Comparison of ENCODE assay signal across 14 cellular contexts in genomic region chr4:3630934-3631585, GRCh38.
"Had no signal": no experiment of that assay in that cellular context is flagged by ENCODE, and none has a peak within 500 bp of the region (broad histone marks: within the 10 kb centered on the region; RNA-seq: fewer than 3 reads in every experiment).

No MANE protein-coding gene starts in this region.

- H3K9me3 Mint-ChIP-seq: activated naive CD8-positive, alpha-beta T cell treated with anti-CD3 and anti-CD28 coated beads for 36 hours had no signal

- H3K27me3 ChIP-seq: body of pancreas, SJSA1, thyroid gland had no signal

- H3K27ac ChIP-seq: body of pancreas, SJSA1, thyroid gland, WERI-Rb-1 had no signal

- H3K4me3 ChIP-seq: body of pancreas, SJSA1, smooth muscle cell, thyroid gland had no signal

- H3K36me3 ChIP-seq: SJSA1, thyroid gland, WERI-Rb-1 had no signal

- H3K36me3 Mint-ChIP-seq: activated naive CD8-positive, alpha-beta T cell treated with anti-CD3 and anti-CD28 coated beads for 36 hours had no signal

- H3K4me1 ChIP-seq: body of pancreas, SJSA1, thyroid gland had no signal

- H3K27ac Mint-ChIP-seq: activated naive CD8-positive, alpha-beta T cell treated with anti-CD3 and anti-CD28 coated beads for 36 hours; stimulated activated naive B cell treated with anti-CD40 and anti-IgM and Interleukin-4, amounts not matched to agents 10 μg/mL and 1 μg/mL and 100 μg/mL, for 72 hours had no signal

- H3K4me1 Mint-ChIP-seq: activated naive CD8-positive, alpha-beta T cell treated with anti-CD3 and anti-CD28 coated beads for 36 hours; stimulated activated naive B cell treated with anti-CD40 and anti-IgM and Interleukin-4, amounts not matched to agents 10 μg/mL and 1 μg/mL and 100 μg/mL, for 72 hours had no signal

- H3K4me3 Mint-ChIP-seq: activated naive CD8-positive, alpha-beta T cell treated with anti-CD3 and anti-CD28 coated beads for 36 hours; stimulated activated naive B cell treated with anti-CD40 and anti-IgM and Interleukin-4, amounts not matched to agents 10 μg/mL and 1 μg/mL and 100 μg/mL, for 72 hours had no signal

- DNase-seq: activated CD4-positive, alpha-beta T cell treated with anti-CD3 and anti-CD28 coated beads for 1 hour; activated CD4-positive, alpha-beta T cell treated with anti-CD3 and anti-CD28 coated beads, Interleukin-2, amount 50 U/mL, for 4 hours; activated naive CD8-positive, alpha-beta T cell treated with anti-CD3 and anti-CD28 coated beads for 36 hours; amygdala; erythroblast; stimulated activated CD4-positive, alpha-beta T cell treated with anti-CD3 and anti-CD28 coated beads, Interleukin-4, amount 100 ng/mL, for 4 hours; stimulated activated naive B cell treated with anti-CD40 and anti-IgM and Interleukin-4, amounts not matched to agents 10 μg/mL and 1 μg/mL and 100 μg/mL, for 72 hours; SW 1271; T-helper 2 cell; thyroid gland; WERI-Rb-1 had no signal

- ATAC-seq: stimulated activated naive B cell treated with anti-CD40 and anti-IgM and Interleukin-4, amounts not matched to agents 10 μg/mL and 1 μg/mL and 100 μg/mL, for 72 hours had no signal

- H3K9me3 ChIP-seq: body of pancreas, SJSA1, thyroid gland had no signal
